In the genomic region with DNA sequence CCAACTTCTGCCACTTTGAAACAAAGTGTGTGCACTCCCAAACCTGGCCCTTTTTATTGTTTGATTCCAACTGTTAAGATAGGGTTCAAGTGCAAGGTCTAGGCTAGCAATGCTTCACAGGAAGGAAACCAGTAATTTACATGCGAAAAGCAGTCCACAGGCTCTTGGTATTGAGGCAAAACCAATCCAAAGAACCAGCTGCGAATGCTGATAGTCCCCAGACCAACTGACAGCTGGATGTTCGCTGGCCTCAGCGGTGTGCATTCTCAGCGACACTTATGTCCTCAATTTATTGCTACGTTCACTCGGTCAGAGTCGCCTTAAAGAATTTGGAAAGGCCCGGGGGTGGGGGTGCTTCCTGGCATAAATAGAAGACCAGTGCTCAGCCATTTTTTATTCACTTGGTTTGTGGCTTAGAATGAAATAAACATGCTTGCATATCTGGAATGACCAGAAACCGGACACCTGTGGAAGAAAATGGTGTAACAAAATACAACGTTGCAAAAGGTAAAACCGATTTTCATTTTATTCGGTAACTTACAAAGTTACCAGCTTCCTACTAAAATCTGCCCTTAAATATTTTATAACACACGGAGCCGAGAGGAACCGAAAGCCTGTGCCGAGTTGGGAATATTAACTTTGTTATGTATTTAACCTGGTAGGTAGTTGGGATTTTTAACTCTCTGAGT, we compare ENCODE assay signal across 7 cellular contexts. TPM values are rescaled to one million over a fixed set of nuclear protein-coding genes. Genes with fewer than 3 reads are reported as not detected.
A peak's percentile ranks its signal among the peaks of the same experiment; 100 is the strongest.
DNase-seq lines count a peak whose midpoint lies in the region; TF ChIP-seq lines count a peak whose summit lies in the region.

No MANE protein-coding gene starts in this region.

- CTCF ChIA-PET in activated CD4-positive, alpha-beta T cell treated with anti-CD3 and anti-CD28 coated beads, Interleukin-2, amount 10 ng/mL, durations not matched to agents 7 days and 5 days (lab: Charles Lee): no interaction called here

- POLR2A ChIA-PET in activated CD4-positive, alpha-beta T cell treated with anti-CD3 and anti-CD28 coated beads, Interleukin-2, amount 10 ng/mL, durations not matched to agents 7 days and 5 days (lab: Charles Lee): no interaction called here

- H3K4me3 ChIP-seq in GM12875 (ENCODE audit: low read depth, low read length): peak overlapping the region; percentile 53
- H3K4me3 ChIP-seq in fibroblast of villous mesenchyme (ENCODE audit: low read depth, low read length): peak overlapping the region; percentile 86

- peaks cover 70% of the 10 kb centered on the region for H3K4me1 Mint-ChIP-seq in activated CD4-positive, alpha-beta T cell treated with anti-CD3 and anti-CD28 coated beads, Interleukin-2, amount 10 ng/mL, durations not matched to agents 7 days and 5 days
- H3K4me1 Mint-ChIP-seq in progenitor cell of endocrine pancreas (ENCODE audit: low read depth): peaks cover 19% of the 10 kb centered on the region

- no peaks in the 10 kb centered on the region for H3K9me3 Mint-ChIP-seq in activated CD4-positive, alpha-beta T cell treated with anti-CD3 and anti-CD28 coated beads, Interleukin-2, amount 10 ng/mL, durations not matched to agents 7 days and 5 days
- no peaks in the 10 kb centered on the region for H3K9me3 Mint-ChIP-seq in progenitor cell of endocrine pancreas (ENCODE audit: low read depth)

- H3K36me3 Mint-ChIP-seq in activated CD4-positive, alpha-beta T cell treated with anti-CD3 and anti-CD28 coated beads, Interleukin-2, amount 10 ng/mL, durations not matched to agents 7 days and 5 days (ENCODE audit: low read depth): peaks cover 4% of the 10 kb centered on the region
- no peaks in the 10 kb centered on the region for H3K36me3 Mint-ChIP-seq in progenitor cell of endocrine pancreas (ENCODE audit: insufficient read depth)

- TF ChIP-seq CTCF in GM12875 (IDR thresholded peaks at IDR 0.05; ENCODE audit: borderline replicate concordance, insufficient read depth, low read depth, low read length) (no peak), fibroblast of villous mesenchyme (IDR thresholded peaks at IDR 0.05; ENCODE audit: insufficient read depth, low read depth, low read length) (no peak), progenitor cell of endocrine pancreas (IDR thresholded peaks at IDR 0.05; ENCODE audit: unreplicated experiment) (no peak)

- H3K27me3 Mint-ChIP-seq in activated CD4-positive, alpha-beta T cell treated with anti-CD3 and anti-CD28 coated beads, Interleukin-2, amount 10 ng/mL, durations not matched to agents 7 days and 5 days: no peaks in the 10 kb centered on the region
- H3K27me3 Mint-ChIP-seq in progenitor cell of endocrine pancreas: peaks cover 45% of the 10 kb centered on the region

- H3K27ac Mint-ChIP-seq in activated CD4-positive, alpha-beta T cell treated with anti-CD3 and anti-CD28 coated beads, Interleukin-2, amount 10 ng/mL, durations not matched to agents 7 days and 5 days: peak overlapping the region; percentile 96
- peak overlapping the region; percentile 93 for H3K27ac Mint-ChIP-seq in progenitor cell of endocrine pancreas

- in situ Hi-C loops in KBM-7 (cut with MboI; ENCODE audit: low pct_unique_long_range_greater_than_20kb, low sequenced_read_pairs): no loop called here

- H3K4me3 Mint-ChIP-seq in activated CD4-positive, alpha-beta T cell treated with anti-CD3 and anti-CD28 coated beads, Interleukin-2, amount 10 ng/mL, durations not matched to agents 7 days and 5 days: peak overlapping the region; percentile 84
- peak overlapping the region; percentile 73 for H3K4me3 Mint-ChIP-seq in progenitor cell of endocrine pancreas (ENCODE audit: low read depth)

- DNase-seq in KBM-7 (peak; percentile 72), fibroblast of villous mesenchyme (ENCODE audit: low read depth) (peak; percentile 51), progenitor cell of endocrine pancreas (ENCODE audit: low spot score, unreplicated experiment) (no peak), cerebellum (ENCODE audit: low spot score) (no peak), AG08395 (ENCODE audit: low spot score) (no peak)
- DNase-seq in activated CD4-positive, alpha-beta T cell treated with anti-CD3 and anti-CD28 coated beads, Interleukin-2, amount 10 ng/mL, durations not matched to agents 7 days and 5 days: peak; percentile 15

RNA-seq across cellular contexts. Expression of a gene that starts 1.6 kb away (rescaled TPM):
- 10 to 100 TPM; 66.3 to 69.9 TPM for total RNA-seq in activated CD4-positive, alpha-beta T cell treated with anti-CD3 and anti-CD28 coated beads, Interleukin-2, amount 10 ng/mL, durations not matched to agents 7 days and 5 days
- 28.7 and 39.7 TPM in 2 replicates for total RNA-seq in fibroblast of villous mesenchyme
- 3.8 and 5.7 TPM in 2 replicates for total RNA-seq in progenitor cell of endocrine pancreas
- 10.2 TPM for total RNA-seq in cerebellum

Comparison
In these comparisons a context has a peak if more than half of its experiments do, and no peak if none do; other contexts are left out.
1. DNase-seq: peak in KBM-7 (single experiment), activated CD4-positive, alpha-beta T cell treated with anti-CD3 and anti-CD28 coated beads, Interleukin-2, amount 10 ng/mL, durations not matched to agents 7 days and 5 days (single experiment) and fibroblast of villous mesenchyme (single experiment); none in progenitor cell of endocrine pancreas (single experiment), cerebellum (single experiment) and AG08395 (single experiment).